ENCODE assay signal across 1 cellular context in the genomic region with DNA sequence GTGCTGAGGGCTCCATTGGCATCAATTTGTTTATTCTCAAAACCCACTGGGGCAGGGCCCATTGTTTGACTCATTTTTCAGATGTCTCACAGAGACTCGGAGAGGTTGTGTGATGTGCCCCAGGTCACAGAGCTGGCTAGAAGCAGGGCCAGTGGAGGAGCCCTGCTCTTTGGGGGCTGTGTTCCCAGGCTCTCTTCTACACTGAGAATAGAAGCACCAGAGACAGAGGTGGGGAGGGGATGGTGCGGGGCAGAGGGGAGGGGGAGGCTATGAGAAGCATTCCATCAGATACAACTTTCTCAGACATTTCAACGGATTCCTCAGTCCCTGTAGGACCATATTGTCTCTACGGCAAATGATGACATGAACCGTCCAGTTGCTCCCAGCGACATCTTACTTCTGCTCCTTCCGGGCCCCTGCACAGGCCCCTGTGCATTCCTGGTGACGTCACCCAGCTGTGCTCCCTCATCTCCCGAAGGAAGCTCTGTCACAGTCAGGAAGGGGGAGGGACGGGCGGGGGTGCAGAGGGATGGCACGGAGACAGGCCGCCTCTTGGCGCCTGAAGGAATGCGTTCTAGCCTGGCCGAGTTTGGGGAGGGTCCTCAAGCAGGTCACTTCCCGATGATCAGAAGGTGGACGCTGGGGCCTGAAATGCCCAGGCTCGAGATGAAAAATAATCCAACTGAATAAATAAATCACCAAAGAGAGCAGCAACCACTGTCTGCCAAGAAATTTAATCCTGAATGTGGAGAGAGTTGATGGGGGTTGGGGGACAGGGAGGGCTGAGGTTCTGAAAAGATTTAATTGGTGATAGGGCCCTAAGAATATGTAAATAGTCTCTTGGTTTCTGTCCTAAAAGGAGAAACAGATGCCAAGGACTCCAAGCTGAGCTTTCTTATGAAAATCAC.
A peak's percentile ranks its signal among the peaks of the same experiment; 100 is the strongest.
TF ChIP-seq lines count a peak whose summit lies in the region.

No MANE protein-coding gene starts in this region.

TF ChIP-seq in endothelial cell of umbilical vein, 7 proteins besides CTCF, POLR2A, EP300 and RAD21:
- no peak for TF ChIP-seq GATA2 (IDR thresholded peaks at IDR 0.05; ENCODE audit: insufficient read depth, insufficient read length, low read depth, low read length)
- peak; percentile 24 for TF ChIP-seq JUN (IDR thresholded peaks at IDR 0.05; ENCODE audit: borderline replicate concordance, insufficient read depth, insufficient read length, low read depth)
TF ChIP-seq in endothelial cell of umbilical vein: peak in this region for 1.
